12 cellular contexts compared by ENCODE assay signal in genomic region chr12:48489012-48489411, GRCh38. TPM values are rescaled to one million over a fixed set of nuclear protein-coding genes. Genes with fewer than 3 reads are reported as not detected.
A peak's percentile ranks its signal among the peaks of the same experiment; 100 is the strongest.
DNase-seq lines count a peak whose midpoint lies in the region; ATAC-seq, FAIRE-seq and TF ChIP-seq lines count a peak whose summit lies in the region.
"Had no signal": no experiment of that assay in that cellular context is flagged by ENCODE, and none has a peak within 500 bp of the region (broad histone marks: within the 10 kb centered on the region; RNA-seq: fewer than 3 reads in every experiment).

No MANE protein-coding gene starts in this region.

- no peaks in the 10 kb centered on the region for H3K9me3 ChIP-seq in CD8-positive, alpha-beta memory T cell (ENCODE audit: low read length)

- TF ChIP-seq CTCF in GM10248 (IDR thresholded peaks at IDR 0.05; ENCODE audit: control extremely low read depth, extremely low read depth, low read depth, missing control alignments) = no peak
- no peak for TF ChIP-seq CTCF in bronchial epithelial cell (IDR thresholded peaks at IDR 0.05; ENCODE audit: insufficient read depth, low read length, severe bottlenecking)

- DNase-seq in GM10248 (ENCODE audit: extremely low spot score) (peak; percentile 52), bronchial epithelial cell (ENCODE audit: low read depth) (peak; percentile 99), 8988T (no peak), DMS114 treated with DMSO at 0.1 percent for 48 hours (lab: John Stamatoyannopoulos, UW; ENCODE audit: unreplicated experiment) (no peak)
- DNase-seq in stimulated activated CD4-positive, alpha-beta T cell treated with anti-CD3 and anti-CD28 coated beads, Interleukin-2, amount 100 ng/mL, for 24 hours = no peak
- no peak for DNase-seq in CD8-positive, alpha-beta memory T cell
- DNase-seq: DMS53; naive thymus-derived CD4-positive, alpha-beta T cell had no signal

- H3K4me1 ChIP-seq in CD8-positive, alpha-beta memory T cell (ENCODE audit: insufficient read depth, low read length) = no peaks in the 10 kb centered on the region

- H3K27me3 ChIP-seq in bronchial epithelial cell (ENCODE audit: control insufficient read depth, insufficient read depth, low read length) = no peaks in the 10 kb centered on the region
- H3K27me3 ChIP-seq in CD8-positive, alpha-beta memory T cell (ENCODE audit: insufficient read depth, low read length, poor library complexity, severe bottlenecking) = no peaks in the 10 kb centered on the region

- no peak overlapping the region for H3K27ac Mint-ChIP-seq in CD8-positive, alpha-beta memory T cell
- H3K27ac Mint-ChIP-seq: naive thymus-derived CD4-positive, alpha-beta T cell had no signal

- no peaks in the 10 kb centered on the region for H3K9me3 Mint-ChIP-seq in CD8-positive, alpha-beta memory T cell

- FAIRE-seq in bronchial epithelial cell (lab: Jason Lieb, UNC) = peak; percentile 66

- POLR2A ChIA-PET in GM10248 (lab: Yijun Ruan, JAX) = no interaction called here
- POLR2A ChIA-PET in CD8-positive, alpha-beta memory T cell (lab: Charles Lee) = no interaction called here

- ATAC-seq in GM19463 (IDR thresholded peaks at IDR 0.05; ENCODE audit: unreplicated experiment) = peak; percentile 96
- peak; percentile 97 for ATAC-seq in HG03103 (IDR thresholded peaks at IDR 0.05; ENCODE audit: low read depth, unreplicated experiment)
- ATAC-seq: naive thymus-derived CD4-positive, alpha-beta T cell had no signal

- H3K4me3 ChIP-seq in bronchial epithelial cell (ENCODE audit: low read depth, low read length) = no peak overlapping the region
- no peak overlapping the region for H3K4me3 ChIP-seq in CD8-positive, alpha-beta memory T cell (ENCODE audit: low read length)

- H3K27me3 Mint-ChIP-seq in CD8-positive, alpha-beta memory T cell = peaks cover 20 to 31% of the 10 kb centered on the region in 2 donors

- H3K4me1 Mint-ChIP-seq in CD8-positive, alpha-beta memory T cell = no peaks in the 10 kb centered on the region

- H3K36me3 ChIP-seq in bronchial epithelial cell (ENCODE audit: control insufficient read depth, insufficient read depth, low read length) = no peaks in the 10 kb centered on the region
- no peaks in the 10 kb centered on the region for H3K36me3 ChIP-seq in CD8-positive, alpha-beta memory T cell (ENCODE audit: insufficient read depth, low read length)

- no peak overlapping the region for H3K27ac ChIP-seq in CD8-positive, alpha-beta memory T cell (ENCODE audit: low read depth, low read length)
- H3K27ac ChIP-seq: KMS-11 had no signal

- no peak overlapping the region for H3K4me3 Mint-ChIP-seq in CD8-positive, alpha-beta memory T cell
- H3K4me3 Mint-ChIP-seq: naive thymus-derived CD4-positive, alpha-beta T cell had no signal

- no peaks in the 10 kb centered on the region for H3K36me3 Mint-ChIP-seq in CD8-positive, alpha-beta memory T cell
- H3K36me3 Mint-ChIP-seq: naive thymus-derived CD4-positive, alpha-beta T cell had no signal

- CTCF ChIA-PET in GM10248 (lab: Yijun Ruan, JAX) = interaction anchor here (0.9 to 1.4 kb wide), 3 partner anchors 18 to 129 kb away, joined by 3 read pairs; no protein-coding TSS in a partner anchor
- CTCF ChIA-PET in CD8-positive, alpha-beta memory T cell (lab: Charles Lee) = no interaction called here

RNA-seq across cellular contexts. Expression of gene C12orf54, which starts 6.7 kb away (rescaled TPM):
- 0.53 and 6.7 TPM in 2 replicates for total RNA-seq in bronchial epithelial cell
- not detected for total RNA-seq in CD8-positive, alpha-beta memory T cell
- not detected for polyA plus RNA-seq in CD8-positive, alpha-beta memory T cell
- total RNA-seq: naive thymus-derived CD4-positive, alpha-beta T cell; SK-MEL-5 had no signal
- polyA plus RNA-seq: naive thymus-derived CD4-positive, alpha-beta T cell had no signal

RNA-seq across cellular contexts. Expression of gene ANP32D, which starts 16.7 kb away (rescaled TPM):
- total RNA-seq in bronchial epithelial cell = not detected in 2 replicates
- total RNA-seq in CD8-positive, alpha-beta memory T cell = not detected
- not detected for polyA plus RNA-seq in CD8-positive, alpha-beta memory T cell
- total RNA-seq: naive thymus-derived CD4-positive, alpha-beta T cell; SK-MEL-5 had no signal
- polyA plus RNA-seq: naive thymus-derived CD4-positive, alpha-beta T cell had no signal

RNA-seq across cellular contexts. Expression of gene OR8S1, which starts 36.4 kb away (rescaled TPM):
- not detected in 2 replicates for total RNA-seq in bronchial epithelial cell
- total RNA-seq in CD8-positive, alpha-beta memory T cell = not detected
- polyA plus RNA-seq in CD8-positive, alpha-beta memory T cell = not detected
- total RNA-seq: naive thymus-derived CD4-positive, alpha-beta T cell; SK-MEL-5 had no signal
- polyA plus RNA-seq: naive thymus-derived CD4-positive, alpha-beta T cell had no signal

Comparison
In these comparisons a context has a peak if more than half of its experiments do, and no peak if none do; other contexts are left out.
1. DNase-seq: peak in GM10248 (single experiment) and bronchial epithelial cell (single experiment); none in stimulated activated CD4-positive, alpha-beta T cell treated with anti-CD3 and anti-CD28 coated beads, Interleukin-2, amount 100 ng/mL, for 24 hours (0 of 2), 8988T (single experiment), CD8-positive, alpha-beta memory T cell (0 of 5) and DMS114 treated with DMSO at 0.1 percent for 48 hours (single experiment).